ENCODE assay signal across 8 cellular contexts in the genomic region with DNA sequence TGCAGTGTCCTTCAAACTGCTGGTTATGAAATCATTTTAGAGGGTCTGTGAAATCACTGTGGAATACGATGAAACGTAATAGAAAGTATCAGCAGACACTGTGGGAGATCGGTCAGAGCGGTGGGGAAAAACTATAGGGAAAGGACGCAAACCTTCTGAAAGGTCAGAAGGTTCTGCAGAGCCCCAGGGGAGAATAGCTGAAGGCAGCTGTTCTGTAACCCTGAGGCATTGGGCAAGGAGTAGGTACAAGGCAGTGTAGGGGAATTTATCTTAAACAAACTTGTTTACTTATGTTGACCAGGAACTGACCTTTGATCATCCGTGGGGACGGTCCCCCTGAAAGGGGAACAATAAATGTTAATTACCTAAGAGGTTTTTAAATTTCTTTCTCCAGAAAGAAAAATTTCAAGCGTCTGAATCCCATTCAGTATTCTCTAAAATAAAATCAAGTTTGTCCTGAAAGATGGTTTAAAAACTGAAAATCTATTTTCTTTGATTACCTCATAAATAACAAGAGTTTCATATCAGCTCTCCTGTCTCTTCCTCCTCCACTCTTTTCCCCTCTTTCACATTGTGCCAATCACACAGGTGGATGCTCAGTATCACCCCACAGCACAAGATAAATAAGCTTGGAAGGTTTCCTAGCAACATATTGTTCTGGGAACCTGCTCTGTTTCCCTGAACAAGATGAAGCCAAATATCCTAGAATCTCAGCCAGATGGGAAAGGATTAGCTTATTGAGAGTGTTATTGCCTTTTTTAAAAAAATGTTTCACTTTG. TPM values are rescaled to one million over a fixed set of nuclear protein-coding genes. Genes with fewer than 3 reads are reported as not detected.
A peak's percentile ranks its signal among the peaks of the same experiment; 100 is the strongest.
DNase-seq lines count a peak whose midpoint lies in the region; ATAC-seq, FAIRE-seq and TF ChIP-seq lines count a peak whose summit lies in the region.

No MANE protein-coding gene starts in this region.

- H3K4me1 Mint-ChIP-seq in glutamatergic neuron (ENCODE audit: low read depth, unreplicated experiment): peaks cover 22% of the 10 kb centered on the region
- H3K4me1 Mint-ChIP-seq in activated T-helper 2 cell treated with anti-CD3 and anti-CD28 coated beads, Interferon-gamma antibody, Interleukin-2, Interleukin-4, amounts not matched to agents 10 μg/mL and 5 μg/mL and 100 μg/mL, durations not matched to agents 14 hours and 24 hours and 36 hours (ENCODE audit: low read depth): peaks cover 16% of the 10 kb centered on the region
- peaks cover 21 to 29% of the 10 kb centered on the region in 2 donors for H3K4me1 Mint-ChIP-seq in natural killer cell

- no peak overlapping the region for H3K4me3 Mint-ChIP-seq in glutamatergic neuron (ENCODE audit: unreplicated experiment)
- no peak overlapping the region for H3K4me3 Mint-ChIP-seq in activated T-helper 2 cell treated with anti-CD3 and anti-CD28 coated beads, Interferon-gamma antibody, Interleukin-2, Interleukin-4, amounts not matched to agents 10 μg/mL and 5 μg/mL and 100 μg/mL, durations not matched to agents 14 hours and 24 hours and 36 hours (ENCODE audit: low read depth)
- no peak overlapping the region for H3K4me3 Mint-ChIP-seq in natural killer cell

- TF ChIP-seq CTCF in glutamatergic neuron (IDR thresholded peaks at IDR 0.05; ENCODE audit: partially characterized antibody, unreplicated experiment): no peak
- no peak for TF ChIP-seq CTCF in natural killer cell (IDR thresholded peaks at IDR 0.05)

- H3K27me3 Mint-ChIP-seq in glutamatergic neuron (ENCODE audit: unreplicated experiment) (no peaks in the 10 kb centered on the region), natural killer cell (ENCODE audit: low read depth in 2 of 2) (no peaks in the 10 kb centered on the region)
- H3K27me3 Mint-ChIP-seq in activated T-helper 2 cell treated with anti-CD3 and anti-CD28 coated beads, Interferon-gamma antibody, Interleukin-2, Interleukin-4, amounts not matched to agents 10 μg/mL and 5 μg/mL and 100 μg/mL, durations not matched to agents 14 hours and 24 hours and 36 hours (ENCODE audit: low read depth): no peaks in the 10 kb centered on the region

- TF ChIP-seq POLR2A in H54 (IDR thresholded peaks at IDR 0.05; ENCODE audit: low read depth, low read length): no peak

- H3K9me3 Mint-ChIP-seq in glutamatergic neuron (ENCODE audit: unreplicated experiment): no peaks in the 10 kb centered on the region
- H3K9me3 Mint-ChIP-seq in activated T-helper 2 cell treated with anti-CD3 and anti-CD28 coated beads, Interferon-gamma antibody, Interleukin-2, Interleukin-4, amounts not matched to agents 10 μg/mL and 5 μg/mL and 100 μg/mL, durations not matched to agents 14 hours and 24 hours and 36 hours: no peaks in the 10 kb centered on the region
- no peaks in the 10 kb centered on the region for H3K9me3 Mint-ChIP-seq in natural killer cell

- peak; percentile 65 for ATAC-seq in HG02588 (IDR thresholded peaks at IDR 0.05; ENCODE audit: unreplicated experiment)
- ATAC-seq in natural killer cell: no peak
- ATAC-seq in GM21515 (IDR thresholded peaks at IDR 0.05; ENCODE audit: unreplicated experiment): no peak

- H3K27ac Mint-ChIP-seq in glutamatergic neuron (ENCODE audit: unreplicated experiment) (peak overlapping the region; percentile 7), natural killer cell (peak overlapping the region in 1 of 2 donors; percentile 64)
- H3K27ac Mint-ChIP-seq in activated T-helper 2 cell treated with anti-CD3 and anti-CD28 coated beads, Interferon-gamma antibody, Interleukin-2, Interleukin-4, amounts not matched to agents 10 μg/mL and 5 μg/mL and 100 μg/mL, durations not matched to agents 14 hours and 24 hours and 36 hours: no peak overlapping the region

- H3K36me3 Mint-ChIP-seq in glutamatergic neuron (ENCODE audit: unreplicated experiment): no peaks in the 10 kb centered on the region
- H3K36me3 Mint-ChIP-seq in activated T-helper 2 cell treated with anti-CD3 and anti-CD28 coated beads, Interferon-gamma antibody, Interleukin-2, Interleukin-4, amounts not matched to agents 10 μg/mL and 5 μg/mL and 100 μg/mL, durations not matched to agents 14 hours and 24 hours and 36 hours (ENCODE audit: low read depth): no peaks in the 10 kb centered on the region
- no peaks in the 10 kb centered on the region for H3K36me3 Mint-ChIP-seq in natural killer cell

- no peak for FAIRE-seq in H54 (lab: Jason Lieb, UNC)

- DNase-seq in DMS153 (lab: John Stamatoyannopoulos, UW): peak; percentile 98
- peak; percentile 78 for DNase-seq in NCI-H2107 treated with DMSO at 0.1 percent for 48 hours (lab: John Stamatoyannopoulos, UW; ENCODE audit: unreplicated experiment)
- DNase-seq in glutamatergic neuron: peak; percentile 24
- no peak for DNase-seq in H54 (ENCODE audit: insufficient read length, low spot score)
- no peak for DNase-seq in activated T-helper 2 cell treated with anti-CD3 and anti-CD28 coated beads, Interferon-gamma antibody, Interleukin-2, Interleukin-4, amounts not matched to agents 10 μg/mL and 5 μg/mL and 100 μg/mL, durations not matched to agents 14 hours and 24 hours and 36 hours (ENCODE audit: low spot score)
- DNase-seq in natural killer cell: no peak

- intact Hi-C loops in activated T-helper 2 cell treated with anti-CD3 and anti-CD28 coated beads, Interferon-gamma antibody, Interleukin-2, Interleukin-4, amounts not matched to agents 10 μg/mL and 5 μg/mL and 100 μg/mL, durations not matched to agents 14 hours and 24 hours and 36 hours (cut with micrococcal nuclease): no loop called here
- intact Hi-C loops in natural killer cell (cut with micrococcal nuclease): no loop called here

RNA-seq across cellular contexts. Expression of gene CACYBP, which starts 45.9 kb away (rescaled TPM):
- 88.7 TPM for total RNA-seq in glutamatergic neuron (ENCODE audit: unreplicated experiment)
- total RNA-seq in activated T-helper 2 cell treated with anti-CD3 and anti-CD28 coated beads, Interferon-gamma antibody, Interleukin-2, Interleukin-4, amounts not matched to agents 10 μg/mL and 5 μg/mL and 100 μg/mL, durations not matched to agents 14 hours and 24 hours and 36 hours: 311 and 318 TPM in 2 replicates
- total RNA-seq in natural killer cell: 10 to 100 TPM; 43.8 to 55.4 (median 51.9) TPM

Comparison
In these comparisons a context has a peak if more than half of its experiments do, and no peak if none do; other contexts are left out.
1. DNase-seq: peak in DMS153 (single experiment), NCI-H2107 treated with DMSO at 0.1 percent for 48 hours (single experiment) and glutamatergic neuron (single experiment); none in H54 (single experiment), activated T-helper 2 cell treated with anti-CD3 and anti-CD28 coated beads, Interferon-gamma antibody, Interleukin-2, Interleukin-4, amounts not matched to agents 10 μg/mL and 5 μg/mL and 100 μg/mL, durations not matched to agents 14 hours and 24 hours and 36 hours (single experiment) and natural killer cell (single experiment).